8 cellular contexts compared by ENCODE assay signal in genomic region chr19:34359954-34360315, GRCh38. TPM values are rescaled to one million over a fixed set of nuclear protein-coding genes. Genes with fewer than 3 reads are reported as not detected.
DNase-seq lines count a peak whose midpoint lies in the region; ATAC-seq and TF ChIP-seq lines count a peak whose summit lies in the region.

No MANE protein-coding gene starts in this region.

- H3K4me3 Mint-ChIP-seq in activated T-cell treated with anti-CD3 and anti-CD28 coated beads, Interleukin-2, amount 50 U/mL, for 72 hours, result peak overlapping the region; percentile 93 to 94

- no peaks in the 10 kb centered on the region for H3K27me3 Mint-ChIP-seq in activated T-cell treated with anti-CD3 and anti-CD28 coated beads, Interleukin-2, amount 50 U/mL, for 72 hours (ENCODE audit: low read depth)

- TF ChIP-seq POLR2A in adrenal gland (IDR thresholded peaks at IDR 0.05) (no peak), right lobe of liver (IDR thresholded peaks at IDR 0.05) (no peak), tibial nerve (IDR thresholded peaks at IDR 0.05) (no peak)

- TF ChIP-seq CTCF in adrenal gland (IDR thresholded peaks at IDR 0.05) (no peak), right lobe of liver (IDR thresholded peaks at IDR 0.05) (no peak), tibial nerve (IDR thresholded peaks at IDR 0.05) (no peak)

- 70 to 80% (median 72%) methylated on average over 7 of the region's 7 CpGs for whole genome bisulfite sequencing in adrenal gland, 4 donors
- WGBS in right lobe of liver (ENCODE audit: insufficient coverage, low coverage, low lambda C conversion rate, missing lambda C conversion rate), result 82% methylated on average over 5 of the region's 7 CpGs
- WGBS in tibial nerve, 2 donors, result 68 to 79% methylated on average over 7 of the region's 7 CpGs

- peaks cover 53% of the 10 kb centered on the region for H3K4me1 Mint-ChIP-seq in activated T-cell treated with anti-CD3 and anti-CD28 coated beads, Interleukin-2, amount 50 U/mL, for 72 hours (ENCODE audit: low read depth)

- DNase-seq in activated T-cell treated with anti-CD3 and anti-CD28 coated beads, Interleukin-2, amount 50 U/mL, for 72 hours, result no peak
- no peak for DNase-seq in activated T-cell treated with anti-CD3 and anti-CD28 coated beads, Interleukin-2, amount 50 U/mL, for 1 hour
- DNase-seq in adrenal gland (no peak), right lobe of liver (no peak), tibial nerve (ENCODE audit: low spot score in 2 of 2) (no peak), GM03348 (ENCODE audit: low spot score) (no peak), middle frontal gyrus (ENCODE audit: extremely low spot score, low spot score) (no peak), AG08396 (ENCODE audit: low spot score) (no peak)

- H3K36me3 ChIP-seq in adrenal gland (replicated peaks in 1 of 2) (no peaks in the 10 kb centered on the region), right lobe of liver (peaks cover 0 to 4% (median 0%) of the 10 kb centered on the region in 4 donors), tibial nerve (peaks cover 0 to 15% (median 0%) of the 10 kb centered on the region in 3 donors)

- H3K9me3 ChIP-seq in adrenal gland (replicated peaks in 1 of 3) (no peaks in the 10 kb centered on the region), right lobe of liver (no peaks in the 10 kb centered on the region), tibial nerve (no peaks in the 10 kb centered on the region)

- peak overlapping the region; percentile 67 to 92 (median 80) for H3K27ac ChIP-seq in adrenal gland
- peak overlapping the region; percentile 66 to 82 (median 77) for H3K27ac ChIP-seq in right lobe of liver
- H3K27ac ChIP-seq in tibial nerve, result peak overlapping the region; percentile 67 to 97 (median 87)

- no peaks in the 10 kb centered on the region for H3K27me3 ChIP-seq in adrenal gland
- H3K27me3 ChIP-seq in right lobe of liver, result no peaks in the 10 kb centered on the region
- no peaks in the 10 kb centered on the region for H3K27me3 ChIP-seq in tibial nerve

- intact Hi-C loops in adrenal gland (cut with DNase I) (no loop called here), right lobe of liver (cut with DNase I) (no loop called here)

- H3K36me3 Mint-ChIP-seq in activated T-cell treated with anti-CD3 and anti-CD28 coated beads, Interleukin-2, amount 50 U/mL, for 72 hours (ENCODE audit: insufficient read depth in 2 of 2), result peaks cover 0 to 3% of the 10 kb centered on the region in 2 donors

- peaks cover 8 to 18% of the 10 kb centered on the region in 2 donors for H3K4me1 ChIP-seq in adrenal gland (replicated peaks in 1 of 2)
- peaks cover 0 to 12% (median 0%) of the 10 kb centered on the region in 4 donors for H3K4me1 ChIP-seq in right lobe of liver
- H3K4me1 ChIP-seq in tibial nerve, result peaks cover 0 to 20% (median 6%) of the 10 kb centered on the region in 4 donors

- H3K4me3 ChIP-seq in adrenal gland (peak overlapping the region in 1 of 4 donors; percentile 44), right lobe of liver (peak overlapping the region; percentile 17 to 59 (median 49)), tibial nerve (peak overlapping the region in 3 of 4 donors; percentile 49 to 59 (median 51))

- ATAC-seq in activated T-cell treated with anti-CD3 and anti-CD28 coated beads, Interleukin-2, amount 50 U/mL, for 72 hours (replicated peaks in 1 of 2), result no peak
- ATAC-seq in right lobe of liver, result peak in 1 of 4 donors; percentile 0

- peak overlapping the region; percentile 87 for H3K27ac Mint-ChIP-seq in activated T-cell treated with anti-CD3 and anti-CD28 coated beads, Interleukin-2, amount 50 U/mL, for 72 hours

- no peaks in the 10 kb centered on the region for H3K9me3 Mint-ChIP-seq in activated T-cell treated with anti-CD3 and anti-CD28 coated beads, Interleukin-2, amount 50 U/mL, for 72 hours

- no peak for TF ChIP-seq EP300 in tibial nerve (IDR thresholded peaks at IDR 0.05)

RNA-seq across cellular contexts. Expression of gene GPI, which starts 5.1 kb away (rescaled TPM):
- 100 to 1,000 TPM; 240 to 282 TPM for total RNA-seq in activated T-cell treated with anti-CD3 and anti-CD28 coated beads, Interleukin-2, amount 50 U/mL, for 72 hours
- total RNA-seq in adrenal gland (100 to 1,000 TPM; 336 to 680 (median 490) TPM), right lobe of liver (100 to 1,000 TPM; 163 to 364 (median 256) TPM), tibial nerve (100 to 1,000 TPM; 156 to 233 (median 177) TPM)
- 100 to 1,000 TPM; 214 to 335 (median 255) TPM for polyA plus RNA-seq in adrenal gland

RNA-seq across cellular contexts. Expression of gene PDCD2L, which starts 44.3 kb away (rescaled TPM):
- total RNA-seq in activated T-cell treated with anti-CD3 and anti-CD28 coated beads, Interleukin-2, amount 50 U/mL, for 72 hours, result 10 to 100 TPM; 23.2 to 34.4 TPM
- 10 to 100 TPM in 5 of 8 donors, 1 to 10 TPM in 3; 7.6 to 26.1 (median 11.2) TPM for total RNA-seq in adrenal gland
- polyA plus RNA-seq in adrenal gland, result 10 to 100 TPM; 12.7 to 13.2 (median 13.0) TPM
- 10 to 100 TPM in 2 of 6 experiments, 1 to 10 TPM in 4; 3.0 to 13.4 (median 4.5) TPM for total RNA-seq in right lobe of liver
- 10 to 100 TPM in 3 of 4 donors, 1 to 10 TPM in 1; 9.8 to 16.2 (median 12.2) TPM for total RNA-seq in tibial nerve
